1 cellular context compared by ENCODE assay signal in genomic region chr1:161621181-161622000, GRCh38.
TF ChIP-seq lines count a peak whose summit lies in the region.
"Not testable (repeated sequence)": the region's sequence is repeated elsewhere in the genome, so short reads cannot be mapped to it uniquely, and the experiment has no call there.

No MANE protein-coding gene starts in this region.

TF ChIP-seq in K562, 482 proteins besides CTCF, POLR2A, EP300 and RAD21 (continued from another document and continues in another):
- 0 out of 2 replicates have a peak, but pooled peaks have one; percentile 19 for TF ChIP-seq KLF6 (CRISPR knock-in tag; IDR thresholded peaks at IDR 0.05; ENCODE audit: borderline replicate concordance)
- peak; percentile 81 for TF ChIP-seq TEAD4 (IDR thresholded peaks at IDR 0.05; ENCODE audit: low read length)
- TF ChIP-seq TEAD4 (CRISPR knock-in tag; IDR thresholded peaks at IDR 0.05; ENCODE audit: borderline replicate concordance); MYNN (CRISPR knock-in tag; IDR thresholded peaks at IDR 0.05); MYC (IDR thresholded peaks at IDR 0.05; ENCODE audit: low read depth, low read length): not testable (repeated sequence)
- peak; percentile 39; the same call in 1 of the 2 replicates for TF ChIP-seq HEY1 (CRISPR knock-in tag; IDR thresholded peaks at IDR 0.05; ENCODE audit: borderline replicate concordance)
- peak; percentile 15; the same call in 1 of the 2 replicates for TF ChIP-seq MYNN (IDR thresholded peaks at IDR 0.05)
- TF ChIP-seq, protein P1, sequence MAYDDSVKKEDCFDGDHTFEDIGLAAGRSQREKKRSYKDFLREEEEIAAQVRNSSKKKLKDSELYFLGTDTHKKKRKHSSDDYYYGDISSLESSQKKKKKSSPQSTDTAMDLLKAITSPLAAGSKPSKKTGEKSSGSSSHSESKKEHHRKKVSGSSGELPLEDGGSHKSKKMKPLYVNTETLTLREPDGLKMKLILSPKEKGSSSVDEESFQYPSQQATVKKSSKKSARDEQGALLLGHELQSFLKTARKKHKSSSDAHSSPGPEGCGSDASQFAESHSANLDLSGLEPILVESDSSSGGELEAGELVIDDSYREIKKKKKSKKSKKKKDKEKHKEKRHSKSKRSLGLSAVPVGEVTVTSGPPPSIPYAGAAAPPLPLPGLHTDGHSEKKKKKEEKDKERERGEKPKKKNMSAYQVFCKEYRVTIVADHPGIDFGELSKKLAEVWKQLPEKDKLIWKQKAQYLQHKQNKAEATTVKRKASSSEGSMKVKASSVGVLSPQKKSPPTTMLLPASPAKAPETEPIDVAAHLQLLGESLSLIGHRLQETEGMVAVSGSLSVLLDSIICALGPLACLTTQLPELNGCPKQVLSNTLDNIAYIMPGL (CRISPR knock-in tag; IDR thresholded peaks at IDR 0.05), result peak; percentile 66; the same call in 1 of the 2 replicates
- peak; percentile 56; the same call in 1 of the 2 replicates for TF ChIP-seq ZNF766 (CRISPR knock-in tag; conservative IDR thresholded peaks at IDR 0.05)
- TF ChIP-seq, protein P2, sequence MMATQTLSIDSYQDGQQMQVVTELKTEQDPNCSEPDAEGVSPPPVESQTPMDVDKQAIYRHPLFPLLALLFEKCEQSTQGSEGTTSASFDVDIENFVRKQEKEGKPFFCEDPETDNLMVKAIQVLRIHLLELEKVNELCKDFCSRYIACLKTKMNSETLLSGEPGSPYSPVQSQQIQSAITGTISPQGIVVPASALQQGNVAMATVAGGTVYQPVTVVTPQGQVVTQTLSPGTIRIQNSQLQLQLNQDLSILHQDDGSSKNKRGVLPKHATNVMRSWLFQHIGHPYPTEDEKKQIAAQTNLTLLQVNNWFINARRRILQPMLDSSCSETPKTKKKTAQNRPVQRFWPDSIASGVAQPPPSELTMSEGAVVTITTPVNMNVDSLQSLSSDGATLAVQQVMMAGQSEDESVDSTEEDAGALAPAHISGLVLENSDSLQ (IDR thresholded peaks at IDR 0.05), result 0 out of 2 replicates have a peak, but pooled peaks have one; percentile 11
- peak; percentile 73 for TF ChIP-seq CXXC5 (CRISPR knock-in tag; IDR thresholded peaks at IDR 0.05)
- peak; percentile 88; the same call in 1 of the 2 replicates for TF ChIP-seq NFRKB (IDR thresholded peaks at IDR 0.05; ENCODE audit: low read depth)
- TF ChIP-seq EP400 (IDR thresholded peaks at IDR 0.05), result peak; percentile 55
- peak in 1 of 3 experiments; percentile 40; a peak in 1 of 6 replicates for TF ChIP-seq ZBTB11 (CRISPR knock-in tag; IDR thresholded peaks at IDR 0.05)
- peak; percentile 98 for TF ChIP-seq TBP (optimal IDR thresholded peaks at IDR 0.05; ENCODE audit: low read depth, low read length)
- TF ChIP-seq RNF2 (IDR thresholded peaks at IDR 0.05), result peak; percentile 67; the same call in 1 of the 2 replicates
- TF ChIP-seq MYC (CRISPR knock-in tag; IDR thresholded peaks at IDR 0.05; ENCODE audit: borderline replicate concordance, low read depth), result peak; percentile 63; the same call in 1 of the 2 replicates
- TF ChIP-seq KDM5B (IDR thresholded peaks at IDR 0.05; ENCODE audit: insufficient replicate concordance, low read depth, low read length), result peak; percentile 76
- peak; percentile 74; the same call in 1 of the 2 replicates for TF ChIP-seq CREM (IDR thresholded peaks at IDR 0.05; ENCODE audit: low read depth)
- peak; percentile 66 for TF ChIP-seq BDP1 (IDR thresholded peaks at IDR 0.05; ENCODE audit: insufficient read depth, insufficient read length)
- peak in 1 of 2 experiments; percentile 25; a peak in 1 of 4 replicates for TF ChIP-seq TRIM24 (IDR thresholded peaks at IDR 0.05)
- peak; percentile 85 for TF ChIP-seq POLR3A (IDR thresholded peaks at IDR 0.05; ENCODE audit: borderline replicate concordance, extremely low read depth, insufficient read depth, insufficient read length)
- TF ChIP-seq XRCC5 (IDR thresholded peaks at IDR 0.05; ENCODE audit: low read depth, low read length), result peak; percentile 59; the same call in 1 of the 2 replicates
- peak; percentile 73; the same call in 1 of the 2 replicates for TF ChIP-seq NBN (IDR thresholded peaks at IDR 0.05; ENCODE audit: low read depth)
- peak; percentile 63 for TF ChIP-seq L3MBTL2 (IDR thresholded peaks at IDR 0.05)
- peak in 1 of 3 experiments; percentile 53 for TF ChIP-seq YY1 (IDR thresholded peaks at IDR 0.05; ENCODE audit: borderline replicate concordance in 1 of 3, control insufficient read depth in 1 of 3, extremely low read depth in 1 of 3, insufficient read depth in 3 of 3, insufficient read length in 1 of 3, insufficient replicate concordance in 2 of 3, low read depth in 1 of 3, low read length in 2 of 3)
- peak; percentile 98 for TF ChIP-seq BRD4 (IDR thresholded peaks at IDR 0.05)
- TF ChIP-seq, protein P3, sequence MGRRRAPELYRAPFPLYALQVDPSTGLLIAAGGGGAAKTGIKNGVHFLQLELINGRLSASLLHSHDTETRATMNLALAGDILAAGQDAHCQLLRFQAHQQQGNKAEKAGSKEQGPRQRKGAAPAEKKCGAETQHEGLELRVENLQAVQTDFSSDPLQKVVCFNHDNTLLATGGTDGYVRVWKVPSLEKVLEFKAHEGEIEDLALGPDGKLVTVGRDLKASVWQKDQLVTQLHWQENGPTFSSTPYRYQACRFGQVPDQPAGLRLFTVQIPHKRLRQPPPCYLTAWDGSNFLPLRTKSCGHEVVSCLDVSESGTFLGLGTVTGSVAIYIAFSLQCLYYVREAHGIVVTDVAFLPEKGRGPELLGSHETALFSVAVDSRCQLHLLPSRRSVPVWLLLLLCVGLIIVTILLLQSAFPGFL (CRISPR knock-in tag; IDR thresholded peaks at IDR 0.05), result peak; percentile 72; the same call in 1 of the 2 replicates
- TF ChIP-seq CTBP1 (IDR thresholded peaks at IDR 0.05; ENCODE audit: borderline replicate concordance), result peak; percentile 38; the same call in 1 of the 2 replicates
- peak; percentile 94 for TF ChIP-seq CHD1 (IDR thresholded peaks at IDR 0.05; ENCODE audit: low read length)
- TF ChIP-seq FOXM1 (IDR thresholded peaks at IDR 0.05; ENCODE audit: low read depth), result peak; percentile 45; the same call in 1 of the 2 replicates
- TF ChIP-seq FOXM1 (CRISPR knock-in tag; IDR thresholded peaks at IDR 0.05; ENCODE audit: low read depth), result 0 out of 2 replicates have a peak, but pooled peaks have one; percentile 33
- TF ChIP-seq BACH1 (tag; IDR thresholded peaks at IDR 0.05), result peak; percentile 87
- TF ChIP-seq MNT (conservative IDR thresholded peaks at IDR 0.05), result peak in 1 of 2 experiments; percentile 26; a peak in 3 of 4 replicates
- TF ChIP-seq, protein P4, sequence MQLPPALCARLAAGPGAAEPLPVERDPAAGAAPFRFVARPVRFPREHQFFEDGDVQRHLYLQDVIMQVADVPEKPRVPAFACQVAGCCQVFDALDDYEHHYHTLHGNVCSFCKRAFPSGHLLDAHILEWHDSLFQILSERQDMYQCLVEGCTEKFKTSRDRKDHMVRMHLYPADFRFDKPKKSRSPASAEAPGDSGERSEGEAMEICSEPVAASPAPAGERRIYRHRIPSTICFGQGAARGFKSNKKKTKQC (CRISPR knock-in tag; IDR thresholded peaks at IDR 0.05), result peak; percentile 49; the same call in 1 of the 2 replicates
- TF ChIP-seq, protein P5, sequence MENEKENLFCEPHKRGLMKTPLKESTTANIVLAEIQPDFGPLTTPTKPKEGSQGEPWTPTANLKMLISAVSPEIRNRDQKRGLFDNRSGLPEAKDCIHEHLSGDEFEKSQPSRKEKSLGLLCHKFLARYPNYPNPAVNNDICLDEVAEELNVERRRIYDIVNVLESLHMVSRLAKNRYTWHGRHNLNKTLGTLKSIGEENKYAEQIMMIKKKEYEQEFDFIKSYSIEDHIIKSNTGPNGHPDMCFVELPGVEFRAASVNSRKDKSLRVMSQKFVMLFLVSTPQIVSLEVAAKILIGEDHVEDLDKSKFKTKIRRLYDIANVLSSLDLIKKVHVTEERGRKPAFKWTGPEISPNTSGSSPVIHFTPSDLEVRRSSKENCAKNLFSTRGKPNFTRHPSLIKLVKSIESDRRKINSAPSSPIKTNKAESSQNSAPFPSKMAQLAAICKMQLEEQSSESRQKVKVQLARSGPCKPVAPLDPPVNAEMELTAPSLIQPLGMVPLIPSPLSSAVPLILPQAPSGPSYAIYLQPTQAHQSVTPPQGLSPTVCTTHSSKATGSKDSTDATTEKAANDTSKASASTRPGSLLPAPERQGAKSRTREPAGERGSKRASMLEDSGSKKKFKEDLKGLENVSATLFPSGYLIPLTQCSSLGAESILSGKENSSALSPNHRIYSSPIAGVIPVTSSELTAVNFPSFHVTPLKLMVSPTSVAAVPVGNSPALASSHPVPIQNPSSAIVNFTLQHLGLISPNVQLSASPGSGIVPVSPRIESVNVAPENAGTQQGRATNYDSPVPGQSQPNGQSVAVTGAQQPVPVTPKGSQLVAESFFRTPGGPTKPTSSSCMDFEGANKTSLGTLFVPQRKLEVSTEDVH (IDR thresholded peaks at IDR 0.05; ENCODE audit: low read depth, partially characterized antibody), result peak; percentile 46
- peak; percentile 71; the same call in 1 of the 2 replicates for TF ChIP-seq GTF2E2 (tag; IDR thresholded peaks at IDR 0.05)
- TF ChIP-seq E2F3 (CRISPR knock-in tag; IDR thresholded peaks at IDR 0.05), result 0 out of 2 replicates have a peak, but pooled peaks have one; percentile 35
- peak; percentile 73 for TF ChIP-seq POLR2G (IDR thresholded peaks at IDR 0.05; ENCODE audit: low read depth, low read length)
- TF ChIP-seq, protein P6, sequence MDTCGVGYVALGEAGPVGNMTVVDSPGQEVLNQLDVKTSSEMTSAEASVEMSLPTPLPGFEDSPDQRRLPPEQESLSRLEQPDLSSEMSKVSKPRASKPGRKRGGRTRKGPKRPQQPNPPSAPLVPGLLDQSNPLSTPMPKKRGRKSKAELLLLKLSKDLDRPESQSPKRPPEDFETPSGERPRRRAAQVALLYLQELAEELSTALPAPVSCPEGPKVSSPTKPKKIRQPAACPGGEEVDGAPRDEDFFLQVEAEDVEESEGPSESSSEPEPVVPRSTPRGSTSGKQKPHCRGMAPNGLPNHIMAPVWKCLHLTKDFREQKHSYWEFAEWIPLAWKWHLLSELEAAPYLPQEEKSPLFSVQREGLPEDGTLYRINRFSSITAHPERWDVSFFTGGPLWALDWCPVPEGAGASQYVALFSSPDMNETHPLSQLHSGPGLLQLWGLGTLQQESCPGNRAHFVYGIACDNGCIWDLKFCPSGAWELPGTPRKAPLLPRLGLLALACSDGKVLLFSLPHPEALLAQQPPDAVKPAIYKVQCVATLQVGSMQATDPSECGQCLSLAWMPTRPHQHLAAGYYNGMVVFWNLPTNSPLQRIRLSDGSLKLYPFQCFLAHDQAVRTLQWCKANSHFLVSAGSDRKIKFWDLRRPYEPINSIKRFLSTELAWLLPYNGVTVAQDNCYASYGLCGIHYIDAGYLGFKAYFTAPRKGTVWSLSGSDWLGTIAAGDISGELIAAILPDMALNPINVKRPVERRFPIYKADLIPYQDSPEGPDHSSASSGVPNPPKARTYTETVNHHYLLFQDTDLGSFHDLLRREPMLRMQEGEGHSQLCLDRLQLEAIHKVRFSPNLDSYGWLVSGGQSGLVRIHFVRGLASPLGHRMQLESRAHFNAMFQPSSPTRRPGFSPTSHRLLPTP (IDR thresholded peaks at IDR 0.05; ENCODE audit: borderline replicate concordance, extremely low read depth, insufficient read length), result peak; percentile 81
- TF ChIP-seq TAF7 (tag; IDR thresholded peaks at IDR 0.05), result peak; percentile 34; the same call in 1 of the 2 replicates
- TF ChIP-seq, protein P7, sequence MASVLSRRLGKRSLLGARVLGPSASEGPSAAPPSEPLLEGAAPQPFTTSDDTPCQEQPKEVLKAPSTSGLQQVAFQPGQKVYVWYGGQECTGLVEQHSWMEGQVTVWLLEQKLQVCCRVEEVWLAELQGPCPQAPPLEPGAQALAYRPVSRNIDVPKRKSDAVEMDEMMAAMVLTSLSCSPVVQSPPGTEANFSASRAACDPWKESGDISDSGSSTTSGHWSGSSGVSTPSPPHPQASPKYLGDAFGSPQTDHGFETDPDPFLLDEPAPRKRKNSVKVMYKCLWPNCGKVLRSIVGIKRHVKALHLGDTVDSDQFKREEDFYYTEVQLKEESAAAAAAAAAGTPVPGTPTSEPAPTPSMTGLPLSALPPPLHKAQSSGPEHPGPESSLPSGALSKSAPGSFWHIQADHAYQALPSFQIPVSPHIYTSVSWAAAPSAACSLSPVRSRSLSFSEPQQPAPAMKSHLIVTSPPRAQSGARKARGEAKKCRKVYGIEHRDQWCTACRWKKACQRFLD (CRISPR knock-in tag; IDR thresholded peaks at IDR 0.05), result peak; percentile 78; the same call in 1 of the 2 replicates
- TF ChIP-seq RBBP5 (IDR thresholded peaks at IDR 0.05; ENCODE audit: borderline replicate concordance, insufficient read depth, low read length, poor library complexity, severe bottlenecking), result peak; percentile 44
